ENCODE assay signal across 7 cellular contexts in genomic region chr6:130365166-130366010, GRCh38. TPM values are rescaled to one million over a fixed set of nuclear protein-coding genes. Genes with fewer than 3 reads are reported as not detected.
DNase-seq lines count a peak whose midpoint lies in the region; ATAC-seq, FAIRE-seq and TF ChIP-seq lines count a peak whose summit lies in the region.

No MANE protein-coding gene starts in this region.

- no peaks in the 10 kb centered on the region for H3K36me3 ChIP-seq in GM12878 (ENCODE audit: control insufficient read depth in 2 of 2, insufficient read depth in 2 of 2, low read length in 1 of 2)
- no peaks in the 10 kb centered on the region for H3K36me3 ChIP-seq in iPS-20b (ENCODE audit: insufficient read depth, low read depth, low read length)
- no peaks in the 10 kb centered on the region for H3K36me3 ChIP-seq in small intestine (ENCODE audit: control insufficient read depth in 2 of 2, insufficient read depth in 2 of 2, low read length in 2 of 2)

- peaks cover 0 to 7% of the 10 kb centered on the region in 2 experiments; a peak in 1 of 4 replicates for H3K27me3 ChIP-seq in GM12878 (replicated peaks in 1 of 2; ENCODE audit: control insufficient read depth in 2 of 2, insufficient read depth in 2 of 2, low read length in 1 of 2)
- peaks cover 22% of the 10 kb centered on the region for H3K27me3 ChIP-seq in iPS-20b (ENCODE audit: insufficient read depth, low read length)
- H3K27me3 ChIP-seq in small intestine (ENCODE audit: control insufficient read depth in 2 of 2, insufficient read depth in 2 of 2, low read length in 2 of 2) = no peaks in the 10 kb centered on the region

- H3K4me1 ChIP-seq in GM12878 (ENCODE audit: control insufficient read depth, insufficient read depth, low read length) (no peaks in the 10 kb centered on the region), iPS-20b (ENCODE audit: insufficient read depth, low read length) (peaks cover 5% of the 10 kb centered on the region; the same call in 1 of the 2 replicates), small intestine (ENCODE audit: control insufficient read depth in 2 of 2, insufficient read depth in 1 of 2, low read depth in 1 of 2, low read length in 1 of 2) (peaks cover 4% of the 10 kb centered on the region in 2 donors)

- H3K79me2 ChIP-seq in GM12878 (ENCODE audit: control insufficient read depth, insufficient read depth, low read length) = no peaks in the 10 kb centered on the region

- H2AFZ ChIP-seq in GM12878 (ENCODE audit: control insufficient read depth, low read depth, low read length) = no peak overlapping the region

- TF ChIP-seq RAD21 in GM12878 (IDR thresholded peaks at IDR 0.05; ENCODE audit: insufficient read depth, low read depth, low read length) = peak; percentile 56

- in situ Hi-C loops in GM12878 (cut with MboI) = no loop called here

- H3K4me3 Mint-ChIP-seq in T-helper 17 cell = peak overlapping the region; percentile 88

- intact Hi-C loops in GM12878 (cut with micrococcal nuclease; ENCODE audit: unreplicated experiment) = loop anchor here (1.0 to 5.0 kb wide), 2 partner anchors 152 to 333 kb away; no protein-coding TSS in a partner anchor

- H3K9ac ChIP-seq in GM12878 (ENCODE audit: control insufficient read depth, insufficient read depth, low read length) = no peak overlapping the region
- H3K9ac ChIP-seq in iPS-20b (ENCODE audit: low read depth, low read length) = peak overlapping the region; percentile 85; the same call in 1 of the 2 replicates

- DNase-seq in T-helper 17 cell (peak; percentile 15 to 39 (median 36)), GM12878 (ENCODE audit: low read depth, low spot score) (no peak), small intestine (no peak), NCI-H2196 (lab: John Stamatoyannopoulos, UW; ENCODE audit: unreplicated experiment) (no peak)

- no peak for TF ChIP-seq EP300 in GM12878 (IDR thresholded peaks at IDR 0.05; ENCODE audit: borderline replicate concordance in 1 of 2, control insufficient read depth in 1 of 2, low read depth in 2 of 2, low read length in 2 of 2)

- no peaks in the 10 kb centered on the region for H3K9me3 ChIP-seq in T-helper 17 cell (ENCODE audit: control insufficient read depth, low read length, poor library complexity, severe bottlenecking)
- no peaks in the 10 kb centered on the region for H3K9me3 ChIP-seq in GM12878 (replicated peaks; ENCODE audit: control insufficient read depth, insufficient read depth, low read length)
- no peaks in the 10 kb centered on the region for H3K9me3 ChIP-seq in iPS-20b (ENCODE audit: insufficient read depth, low read depth, low read length)
- H3K9me3 ChIP-seq in small intestine (ENCODE audit: control insufficient read depth, low read depth) = no peaks in the 10 kb centered on the region

- H3K4me1 Mint-ChIP-seq in T-helper 17 cell = peaks cover 25% of the 10 kb centered on the region

- no peaks in the 10 kb centered on the region for H3K36me3 Mint-ChIP-seq in T-helper 17 cell (ENCODE audit: low read depth)

- TF ChIP-seq CTCF in GM12878 (IDR thresholded peaks at IDR 0.05 in 2 of 3, conservative IDR thresholded peaks at IDR 0.05 in 1 of 3; ENCODE audit: control insufficient read depth in 2 of 3, extremely low read depth in 1 of 3, insufficient read depth in 1 of 3, low read depth in 3 of 3, low read length in 3 of 3) = peak; percentile 48 to 69 (median 67); a peak in 5 of 6 replicates

- H3K27ac Mint-ChIP-seq in T-helper 17 cell = no peak overlapping the region

- H4K20me1 ChIP-seq in GM12878 (ENCODE audit: control insufficient read depth, insufficient read depth) = no peaks in the 10 kb centered on the region

- FAIRE-seq in GM12878 (lab: Jason Lieb, UNC) = no peak
- FAIRE-seq in small intestine (lab: Jason Lieb, UNC) = no peak

- H3K4me3 ChIP-seq in GM12878 (peak overlapping the region; percentile 50; the same call in 1 of the 2 replicates), iPS-20b (ENCODE audit: low read length) (peak overlapping the region; percentile 83), small intestine (ENCODE audit: low read depth in 1 of 2, low read length in 2 of 2) (peak overlapping the region; percentile 63 to 78)

- no peaks in the 10 kb centered on the region for H3K27me3 Mint-ChIP-seq in T-helper 17 cell

- RAD21 ChIA-PET in GM12878 (lab: Charles Lee; ENCODE audit: unreplicated experiment) = interaction anchor here (0.6 to 7.4 kb wide), 6 partner anchors 14 to 333 kb away, joined by 3 to 57 read pairs (median 4); no protein-coding TSS in a partner anchor

- SMC1A ChIA-PET in GM12878 (lab: Charles Lee; ENCODE audit: uncharacterized antibody, unreplicated experiment) = interaction anchor here (0.8 to 2.3 kb wide), 4 partner anchors 17 to 334 kb away, joined by 3 to 16 read pairs (median 6); no protein-coding TSS in a partner anchor

- TF ChIP-seq POLR2A in GM12878 (IDR thresholded peaks at IDR 0.05; ENCODE audit: low read depth, low read length) = no peak

- H3K27ac ChIP-seq in GM12878 (ENCODE audit: control insufficient read depth, insufficient read depth) (no peak overlapping the region), iPS-20b (ENCODE audit: low read length) (peak overlapping the region; percentile 33), small intestine (ENCODE audit: low read depth in 1 of 2, low read length in 1 of 2) (peak overlapping the region; percentile 54 to 65)

- BruUV-seq in GM12878 (replicated peaks; lab: Mats Ljungman, UMichigan) = no TSS peak

- no peak overlapping the region; the same call in 1 of the 2 replicates for H3K4me2 ChIP-seq in GM12878 (ENCODE audit: control insufficient read depth, insufficient read depth)

- ATAC-seq in GM19023 (IDR thresholded peaks at IDR 0.05; ENCODE audit: unreplicated experiment) (peak; percentile 66), HG03139 (IDR thresholded peaks at IDR 0.05; ENCODE audit: unreplicated experiment) (peak; percentile 72), T-helper 17 cell (peak; percentile 57), GM12878 (peak; percentile 80)

- POLR2A ChIA-PET in GM12878 (lab: Charles Lee) = interaction anchor here (0.6 to 1.2 kb wide), 4 partner anchors 150 to 259 kb away, joined by 3 to 5 read pairs (median 4); no protein-coding TSS in a partner anchor

- 6% methylated on average over 57 of the region's 74 CpGs for WGBS in GM12878 (ENCODE audit: insufficient coverage, insufficient replicate concordance, low lambda C conversion rate, missing lambda C conversion rate)
- WGBS in small intestine, 3 donors = 1 to 3% (median 2%) methylated on average over 58 to 74 of the region's 74 CpGs

- CTCF ChIA-PET in GM12878 (lab: Yijun Ruan, JAX) = interaction anchor here (0.6 to 2.8 kb wide), 12 partner anchors 12 to 336 kb away, joined by 3 to 15 read pairs (median 4); no protein-coding TSS in a partner anchor

TF ChIP-seq in GM12878, 131 proteins besides CTCF, POLR2A, EP300 and RAD21 (continues in another document):
- TF ChIP-seq ETV6 (conservative IDR thresholded peaks at IDR 0.05 in 1 of 2, IDR thresholded peaks at IDR 0.05 in 1 of 2; ENCODE audit: borderline replicate concordance in 1 of 2, low read depth in 1 of 2) (no peak), BHLHE40 (IDR thresholded peaks at IDR 0.05; ENCODE audit: borderline replicate concordance in 1 of 2, low read depth in 2 of 2, low read length in 1 of 2) (peak in 1 of 2 experiments; percentile 25; a peak in 1 of 4 replicates), NFXL1 (IDR thresholded peaks at IDR 0.05; ENCODE audit: borderline replicate concordance) (no peak), SIX5 (IDR thresholded peaks at IDR 0.05; ENCODE audit: low read depth, low read length, severe bottlenecking) (no peak), BCL3 (IDR thresholded peaks at IDR 0.05; ENCODE audit: borderline replicate concordance, insufficient read depth, low read depth, low read length, poor library complexity, severe bottlenecking) (no peak), MLLT1 (IDR thresholded peaks at IDR 0.05) (0 out of 2 replicates have a peak, but pooled peaks have one; percentile 29)

RNA-seq across cellular contexts. Expression of gene TMEM200A, which starts 0.4 kb away (rescaled TPM):
- total RNA-seq in T-helper 17 cell (1 to 10 TPM; 2.3 to 2.4 TPM), GM12878 (2014; rRNA removed) (7.3 and 7.6 TPM in 2 replicates), GM12878 (2014; rRNA removed; fragmentation: Illumina TruSeq; extraction: Trizol) (9.0 and 10.0 TPM in 2 replicates), GM12878 (2021) (7.6 and 9.0 TPM in 2 replicates)
- 41.2 and 46.3 TPM in 2 replicates for total RNA-seq in GM12878 (2013; cell fraction: nucleolus; rRNA removed)
- polyA plus RNA-seq in GM12878 (2011; ENCODE audit: low read depth) = 4.3 TPM
- polyA plus RNA-seq in GM12878 (2011; rRNA removed) (12.4 and 17.2 TPM in 2 replicates), GM12878 (2014; fragmentation: Illumina TruSeq; extraction: Trizol) (10.6 and 12.0 TPM in 2 replicates), GM12878 (2014; fragmentation: Nextera tagmentation; extraction: Ambion mirVana) (10 to 100 TPM in 1 of 2 experiments, 1 to 10 TPM in 1; 6.0 to 10.0 TPM), GM12878 (2014; rRNA removed) (4.0 and 5.5 TPM in 2 replicates), GM12878 (2016; fragmentation: Nextera tagmentation; extraction: Ambion mirVana) (1 to 10 TPM; 9.2 to 9.9 TPM), small intestine (1 to 10 TPM in 2 of 3 donors, under 1 TPM in 1; 0.45 to 6.5 (median 3.6) TPM)
- 5.8 and 7.1 TPM in 2 replicates for polyA plus RNA-seq in GM12878 (2011; cell fraction: cytosol; rRNA removed)
- 5.1 and 5.9 TPM in 2 replicates for polyA plus RNA-seq in GM12878 (2011; cell fraction: nucleus; rRNA removed)
- 5.6 and 6.0 TPM in 2 replicates for polyA plus RNA-seq in GM12878 (2012)
- 16.1 and 17.8 TPM in 2 replicates for polyA minus RNA-seq in GM12878 (2011; rRNA and poly(A)+ RNA removed)
- 3.9 and 5.0 TPM in 2 replicates for polyA minus RNA-seq in GM12878 (2011; cell fraction: cytosol; rRNA and poly(A)+ RNA removed)
- 7.4 and 11.6 TPM in 2 replicates for polyA minus RNA-seq in GM12878 (2011; cell fraction: nucleus; rRNA and poly(A)+ RNA removed)

Comparison
In these comparisons a context has a peak if more than half of its experiments do, and no peak if none do; other contexts are left out.
1. DNase-seq: peak in T-helper 17 cell (3 of 3); none in GM12878 (single experiment), small intestine (single experiment) and NCI-H2196 (single experiment).
2. Peak in every context shown above with its lines, with median percentiles within 50 percentile points of each other: ATAC-seq and H3K4me3 ChIP-seq.